In genomic region chr2:42854207-42854818, GRCh38 we compare ENCODE assay signal across 10 cellular contexts.
DNase-seq lines count a peak whose midpoint lies in the region; ATAC-seq and TF ChIP-seq lines count a peak whose summit lies in the region.
"Had no signal": no experiment of that assay in that cellular context is flagged by ENCODE, and none has a peak within 500 bp of the region (broad histone marks: within the 10 kb centered on the region; RNA-seq: fewer than 3 reads in every experiment).

No MANE protein-coding gene starts in this region.

- H3K27me3 ChIP-seq in H9 (ENCODE audit: insufficient read depth, low read length) = no peaks in the 10 kb centered on the region
- H3K27me3 ChIP-seq in endodermal cell (ENCODE audit: control insufficient read depth, insufficient read depth, low read length, poor library complexity, severe bottlenecking) = no peaks in the 10 kb centered on the region
- H3K27me3 ChIP-seq in spleen (replicated peaks in 1 of 7) = no peaks in the 10 kb centered on the region

- H3K4me2 ChIP-seq in H9 (ENCODE audit: insufficient read depth, insufficient read length, low read length) = no peak overlapping the region

- H3K18ac ChIP-seq in H9 (ENCODE audit: insufficient read length, low read depth, low read length) = no peak overlapping the region

- no peak overlapping the region for H4K8ac ChIP-seq in H9 (replicated peaks; ENCODE audit: insufficient read length, low read depth, low read length)

- H3K36me3 ChIP-seq in endodermal cell (ENCODE audit: control insufficient read depth, insufficient read depth, low read length) (no peaks in the 10 kb centered on the region), spleen (no peaks in the 10 kb centered on the region)

- H2AFZ ChIP-seq in H9 (ENCODE audit: low read length) = no peak overlapping the region

- H3K9ac ChIP-seq in H9 (ENCODE audit: extremely low read depth, insufficient read length, low read length) (no peak overlapping the region), endodermal cell (ENCODE audit: extremely low read depth, low read length, poor library complexity, severe bottlenecking) (no peak overlapping the region)

- H4K5ac ChIP-seq in H9 (ENCODE audit: insufficient read length, low read depth, low read length) = no peak overlapping the region

- H2AK5ac ChIP-seq in H9 (ENCODE audit: insufficient read length, low read length) = no peak overlapping the region

- H2BK5ac ChIP-seq in H9 (ENCODE audit: insufficient read length, low read length) = no peak overlapping the region

- no peak overlapping the region for H3K23ac ChIP-seq in H9 (ENCODE audit: insufficient read length, low read depth, low read length)

- H3K4me1 Mint-ChIP-seq in H9 = peaks cover 6 to 23% of the 10 kb centered on the region in 2 experiments
- H3K4me1 Mint-ChIP-seq in endodermal cell = peaks cover 23% of the 10 kb centered on the region

- H3K4me3 ChIP-seq in endodermal cell (ENCODE audit: low read length) (no peak overlapping the region), lower leg skin (ENCODE audit: low read depth, poor library complexity, severe bottlenecking) (no peak overlapping the region), spleen (no peak overlapping the region)

- no peak overlapping the region for H2BK12ac ChIP-seq in H9 (ENCODE audit: insufficient read length, low read depth, low read length)

- no peak overlapping the region for H2BK120ac ChIP-seq in H9 (ENCODE audit: low read depth, low read length, poor library complexity, severe bottlenecking)

- H3K4me3 Mint-ChIP-seq in H9 = no peak overlapping the region
- H3K4me3 Mint-ChIP-seq in endodermal cell = no peak overlapping the region

- no peak overlapping the region for H3K4ac ChIP-seq in H9 (ENCODE audit: low read depth, low read length)

- no peak overlapping the region for H4K91ac ChIP-seq in H9 (ENCODE audit: insufficient read length, low read depth, low read length)

- H2BK15ac ChIP-seq in H9 (ENCODE audit: low read depth, low read length) = no peak overlapping the region

- no peaks in the 10 kb centered on the region for H3K23me2 ChIP-seq in H9 (ENCODE audit: insufficient read length, low read depth, low read length, poor library complexity, severe bottlenecking)

- H3K14ac ChIP-seq in H9 (ENCODE audit: insufficient read depth, low read length) = peak overlapping the region; percentile 44; the same call in 1 of the 2 replicates

- ATAC-seq in HG03571 (IDR thresholded peaks at IDR 0.05; ENCODE audit: unreplicated experiment) = no peak

- no CpG with 5 or more reads among the region's 16 CpGs for WGBS in H9 (ENCODE audit: extremely low coverage, insufficient read length, low lambda C conversion rate)
- 86 to 91% methylated on average over 7 to 16 of the region's 16 CpGs for WGBS in endodermal cell (ENCODE audit: insufficient coverage in 1 of 2, insufficient read length in 1 of 2), 2 experiments
- WGBS in lower leg skin, 2 donors = 31% methylated on average over 15 to 16 of the region's 16 CpGs
- 65 to 90% (median 82%) methylated on average over 14 to 16 of the region's 16 CpGs for WGBS in spleen, 5 donors

- no peak for DNase-seq in H9
- no peak for DNase-seq in endodermal cell
- DNase-seq in lower leg skin (ENCODE audit: low spot score in 2 of 2) = peak; percentile 56 to 92
- peak; percentile 59 for DNase-seq in spleen
- DNase-seq in stimulated activated CD4-positive, alpha-beta T cell treated with anti-CD3 and anti-CD28 coated beads, Interleukin-1b, Interleukin-23, amount 100 ng/mL, for 48 hours = no peak
- DNase-seq in cerebellar nuclear complex (lab: John Stamatoyannopoulos, UW) = no peak
- no peak for DNase-seq in stimulated activated CD4-positive, alpha-beta T cell treated with anti-CD3 and anti-CD28 coated beads, Interleukin-12 subunit alpha, Interleukin-12 subunit beta, amount 100 ng/mL, for 4 hours
- DNase-seq: midbrain, NCI-H1092 had no signal

- H3K9me3 ChIP-seq in H9 (ENCODE audit: control insufficient read depth, low read depth, low read length) (no peaks in the 10 kb centered on the region), endodermal cell (ENCODE audit: control insufficient read depth, low read length) (no peaks in the 10 kb centered on the region), spleen (peaks cover 0 to 11% (median 3%) of the 10 kb centered on the region in 8 donors)

- intact Hi-C loops in lower leg skin (cut with DNase I; ENCODE audit: low total_unique reads) (loop anchor here (10.0 kb wide), 1 partner anchor 80 kb away; no protein-coding TSS in a partner anchor), spleen (cut with DNase I; ENCODE audit: low total_unique reads) (loop anchor here (10.0 kb wide), 1 partner anchor 690 kb away; no protein-coding TSS in a partner anchor)

- H3K79me2 ChIP-seq in H9 (ENCODE audit: insufficient read depth, low read length) = no peaks in the 10 kb centered on the region

- no peaks in the 10 kb centered on the region for H4K20me1 ChIP-seq in H9 (ENCODE audit: control insufficient read depth, insufficient read depth, insufficient read length)

- no peaks in the 10 kb centered on the region for H3K9me3 Mint-ChIP-seq in H9
- no peaks in the 10 kb centered on the region for H3K9me3 Mint-ChIP-seq in endodermal cell

- H3K27ac Mint-ChIP-seq in H9 (peak overlapping the region in 2 of 3 experiments; percentile 3 to 78; a peak in 2 of 7 replicates), endodermal cell (peak overlapping the region; percentile 12)

- no peak for TF ChIP-seq POLR2A in lower leg skin (IDR thresholded peaks at IDR 0.05)
- TF ChIP-seq POLR2A in spleen (IDR thresholded peaks at IDR 0.05) = no peak

- H3K79me1 ChIP-seq in H9 (ENCODE audit: insufficient read depth, low read depth, low read length, poor library complexity, severe bottlenecking) = no peaks in the 10 kb centered on the region

- no peaks in the 10 kb centered on the region for H3K36me3 Mint-ChIP-seq in H9 (ENCODE audit: insufficient read depth in 1 of 3, low read depth in 3 of 3)
- no peaks in the 10 kb centered on the region for H3K36me3 Mint-ChIP-seq in endodermal cell (ENCODE audit: low read depth)

- no peaks in the 10 kb centered on the region; the same call in 1 of the 2 replicates for H3K27me3 Mint-ChIP-seq in H9 (ENCODE audit: low read depth)
- no peaks in the 10 kb centered on the region for H3K27me3 Mint-ChIP-seq in endodermal cell (ENCODE audit: insufficient read depth)

- no peak overlapping the region for H3K56ac ChIP-seq in H9 (ENCODE audit: insufficient read length, low read depth, low read length)

- H3K4me1 ChIP-seq in H9 (ENCODE audit: insufficient read depth, low read length) = no peaks in the 10 kb centered on the region
- peaks cover 4% of the 10 kb centered on the region for H3K4me1 ChIP-seq in endodermal cell (ENCODE audit: control insufficient read depth, insufficient read depth, low read length)
- H3K4me1 ChIP-seq in spleen = peaks cover 0 to 4% (median 0%) of the 10 kb centered on the region in 6 donors

- no peak overlapping the region for H3T11ph ChIP-seq in H9 (ENCODE audit: low read length)

- H3K27ac ChIP-seq in H9 (ENCODE audit: insufficient read length, low read depth, low read length) = no peak overlapping the region
- no peak overlapping the region for H3K27ac ChIP-seq in endodermal cell (ENCODE audit: low read depth, low read length)
- H3K27ac ChIP-seq in spleen = peak overlapping the region in 5 of 8 donors; percentile 54 to 62 (median 56)

- TF ChIP-seq CTCF in H9 (conservative IDR thresholded peaks at IDR 0.05) = no peak
- no peak for TF ChIP-seq CTCF in endodermal cell (conservative IDR thresholded peaks at IDR 0.05)
- TF ChIP-seq CTCF in lower leg skin (IDR thresholded peaks at IDR 0.05) = no peak
- no peak for TF ChIP-seq CTCF in spleen (IDR thresholded peaks at IDR 0.05 in 8 of 11, conservative IDR thresholded peaks at IDR 0.05 in 3 of 11)

- H2BK20ac ChIP-seq in H9 (ENCODE audit: low read depth, low read length, poor library complexity, severe bottlenecking) = no peak overlapping the region

Comparison
In these comparisons a context has a peak if more than half of its experiments do, and no peak if none do; other contexts are left out.
1. DNase-seq: peak in lower leg skin (2 of 2) and spleen (single experiment); none in H9 (single experiment), endodermal cell (single experiment), stimulated activated CD4-positive, alpha-beta T cell treated with anti-CD3 and anti-CD28 coated beads, Interleukin-1b, Interleukin-23, amount 100 ng/mL, for 48 hours (single experiment), cerebellar nuclear complex (0 of 2) and stimulated activated CD4-positive, alpha-beta T cell treated with anti-CD3 and anti-CD28 coated beads, Interleukin-12 subunit alpha, Interleukin-12 subunit beta, amount 100 ng/mL, for 4 hours (single experiment).
2. H3K27ac ChIP-seq: peak in spleen (5 of 8); none in H9 (single experiment) and endodermal cell (single experiment).